7 cellular contexts compared by ENCODE assay signal in the genomic region with DNA sequence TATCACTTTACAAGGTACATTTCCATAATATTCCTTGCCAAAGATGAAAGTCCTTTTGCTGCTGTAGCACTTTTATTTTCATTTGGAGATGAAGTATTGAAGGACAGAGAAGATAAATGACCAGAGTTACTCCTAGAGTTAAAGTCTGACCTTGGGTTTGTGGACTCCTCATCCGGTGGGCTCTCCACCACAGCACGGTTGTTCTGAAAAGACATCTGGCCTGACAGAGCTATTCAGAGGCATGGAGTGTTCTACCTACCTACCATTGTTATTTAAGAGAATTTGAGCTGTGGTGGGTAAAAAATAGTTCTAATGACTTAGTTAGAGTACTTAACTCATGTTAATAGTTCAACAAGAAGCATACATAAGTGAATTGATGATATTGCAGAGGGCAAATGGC.
"Had no signal": no experiment of that assay in that cellular context is flagged by ENCODE, and none has a peak within 500 bp of the region (broad histone marks: within the 10 kb centered on the region; RNA-seq: fewer than 3 reads in every experiment).

No MANE protein-coding gene starts in this region.

- H3K27ac Mint-ChIP-seq: HFFc6 had no signal

- H3K4me3 ChIP-seq: HAP-1, K562 had no signal

- H3K9me3 ChIP-seq: HAP-1 had no signal

- ATAC-seq: HCT116, K562 had no signal

- DNase-seq: GOT3, H7, HFFc6, IMR-90 had no signal

- H3K36me3 ChIP-seq: HAP-1 had no signal

- H3K4me3 Mint-ChIP-seq: HFFc6 had no signal
